20 cellular contexts compared by ENCODE assay signal in the genomic region with DNA sequence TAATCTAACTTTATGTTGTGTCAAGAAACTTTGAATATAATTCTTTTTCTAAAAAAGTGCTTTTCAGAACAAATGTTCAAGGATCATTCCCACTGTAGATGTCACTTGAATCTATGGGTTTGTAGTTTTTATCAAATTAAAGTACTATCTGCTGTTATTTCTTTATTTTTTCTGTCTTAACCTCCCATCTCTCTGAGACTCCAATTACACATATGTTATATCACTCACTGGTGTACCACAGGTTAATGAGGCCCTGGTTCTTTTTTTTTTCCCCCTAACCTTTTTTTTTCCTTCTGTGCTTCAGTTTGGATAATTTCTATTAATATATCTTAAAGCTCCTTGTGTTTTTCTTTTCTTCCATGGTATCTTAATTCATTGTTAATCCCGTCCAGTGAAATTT.
"Had no signal": no experiment of that assay in that cellular context is flagged by ENCODE, and none has a peak within 500 bp of the region (broad histone marks: within the 10 kb centered on the region; RNA-seq: fewer than 3 reads in every experiment).

No MANE protein-coding gene starts in this region.

- H3K4me3 Mint-ChIP-seq: activated CD4-positive, alpha-beta T cell treated with anti-CD3 and anti-CD28 coated beads, Interleukin-2, amount 10 ng/mL, durations not matched to agents 7 days and 5 days; natural killer cell treated with Interleukin-12 subunit alpha and Interleukin-12 subunit beta and Interleukin-15 and Interleukin-18, amount 100 ng/mL, for 72 hours; T-helper 2 cell treated with Interferon-gamma antibody and Interleukin-4, amounts not matched to agents 5 μg/mL and 100 μg/mL, for 36 hours had no signal

- DNase-seq: activated CD4-positive, alpha-beta T cell treated with anti-CD3 and anti-CD28 coated beads, Interleukin-2, amount 10 ng/mL, durations not matched to agents 7 days and 5 days; activated CD8-positive, alpha-beta memory T cell treated with anti-CD3 and anti-CD28 coated beads, Interleukin-2, amount 50 U/mL, for 48 hours; activated naive CD4-positive, alpha-beta T cell treated with Interleukin-2 at 50 U/mL for 16 hours; anterior cingulate cortex; colonic mucosa; foreskin fibroblast; hippocampal formation; kidney; mesenchymal stem cell; nucleus accumbens; stimulated activated CD4-positive, alpha-beta T cell treated with anti-CD3 and anti-CD28 coated beads, Interleukin-15, amount 100 ng/mL, for 24 hours; stimulated activated CD4-positive, alpha-beta T cell treated with anti-CD3 and anti-CD28 coated beads, Interleukin-4, amount 100 ng/mL, for 1 hour; stimulated activated naive CD4-positive, alpha-beta T cell treated with Interleukin-2 at 50 U/mL for 16 hours; substantia nigra; SW 1271; upper lobe of left lung had no signal

- H3K4me1 Mint-ChIP-seq: activated CD4-positive, alpha-beta T cell treated with anti-CD3 and anti-CD28 coated beads, Interleukin-2, amount 10 ng/mL, durations not matched to agents 7 days and 5 days had no signal

- H3K36me3 ChIP-seq: colonic mucosa, right atrium auricular region, upper lobe of left lung had no signal

- H3K27me3 ChIP-seq: colonic mucosa, right atrium auricular region, upper lobe of left lung had no signal

- H3K27ac ChIP-seq: colonic mucosa, right atrium auricular region, upper lobe of left lung had no signal

- H3K27me3 Mint-ChIP-seq: activated CD4-positive, alpha-beta T cell treated with anti-CD3 and anti-CD28 coated beads, Interleukin-2, amount 10 ng/mL, durations not matched to agents 7 days and 5 days; natural killer cell treated with Interleukin-12 subunit alpha and Interleukin-12 subunit beta and Interleukin-15 and Interleukin-18, amount 100 ng/mL, for 72 hours; progenitor cell of endocrine pancreas had no signal

- ATAC-seq: natural killer cell treated with Interleukin-12 subunit alpha and Interleukin-12 subunit beta and Interleukin-15 and Interleukin-18, amount 100 ng/mL, for 72 hours had no signal

- H3K9me3 ChIP-seq: colonic mucosa had no signal

- H3K4me3 ChIP-seq: colonic mucosa, right atrium auricular region, upper lobe of left lung had no signal

- H3K4me1 ChIP-seq: colonic mucosa had no signal

- H3K27ac Mint-ChIP-seq: activated CD4-positive, alpha-beta T cell treated with anti-CD3 and anti-CD28 coated beads, Interleukin-2, amount 10 ng/mL, durations not matched to agents 7 days and 5 days; natural killer cell treated with Interleukin-12 subunit alpha and Interleukin-12 subunit beta and Interleukin-15 and Interleukin-18, amount 100 ng/mL, for 72 hours; progenitor cell of endocrine pancreas; T-helper 2 cell treated with Interferon-gamma antibody and Interleukin-4, amounts not matched to agents 5 μg/mL and 100 μg/mL, for 36 hours had no signal
